Comparison of ENCODE assay signal across 26 cellular contexts in genomic region chr5:152181461-152181860, GRCh38.
"Had no signal": no experiment of that assay in that cellular context is flagged by ENCODE, and none has a peak within 500 bp of the region (broad histone marks: within the 10 kb centered on the region; RNA-seq: fewer than 3 reads in every experiment).

No MANE protein-coding gene starts in this region.

- DNase-seq: activated CD4-positive, alpha-beta memory T cell treated with anti-CD3 and anti-CD28 coated beads, Interleukin-2, amount 10 ng/mL, durations not matched to agents 7 days and 5 days; activated CD4-positive, alpha-beta T cell treated with anti-CD3 and anti-CD28 coated beads for 36 hours; activated CD4-positive, alpha-beta T cell treated with anti-CD3 and anti-CD28 coated beads, Interleukin-2, amount 10 ng/mL, durations not matched to agents 24 days and 14 days; activated CD4-positive, alpha-beta T cell treated with anti-CD3 and anti-CD28 coated beads, Interleukin-2, amount 50 U/mL, for 4 hours; activated CD4-positive, CD25-positive, alpha-beta regulatory T cell; activated CD4-positive, CD25-positive, alpha-beta regulatory T cell treated with anti-CD3 and anti-CD28 coated beads, Interleukin-2, amount 50 U/mL, for 72 hours; activated CD8-positive, alpha-beta memory T cell treated with anti-CD3 and anti-CD28 coated beads, Interleukin-2, amount 50 U/mL, for 48 hours; activated gamma-delta T cell treated with Interleukin-2 at 50 U/mL for 16 hours; activated naive CD4-positive, alpha-beta T cell treated with anti-CD3 and anti-CD28 coated beads, Interleukin-2, amount 50 U/mL, for 16 hours; activated naive CD4-positive, alpha-beta T cell treated with Interleukin-2 at 50 U/mL for 16 hours; activated T-cell treated with anti-CD3 and anti-CD28 coated beads for 4 hours; activated T-cell treated with anti-CD3 and anti-CD28 coated beads, Interleukin-2, amount 50 U/mL, for 24 hours; activated T-cell treated with anti-CD3 and anti-CD28 coated beads, Interleukin-2, amount 50 U/mL, for 72 hours; amniotic stem cell; anterior cingulate cortex; brain microvascular endothelial cell; caudate nucleus; cortex of kidney; dermis blood vessel endothelial cell; effector CD4-positive, alpha-beta T cell; effector memory CD8-positive, alpha-beta T cell; foreskin fibroblast; head of caudate nucleus; hippocampal formation; T-helper 2 cell had no signal

- H3K27me3 ChIP-seq: brain microvascular endothelial cell had no signal

- H3K36me3 ChIP-seq: brain microvascular endothelial cell had no signal

- H3K27ac ChIP-seq: brain microvascular endothelial cell had no signal

- ATAC-seq: activated CD4-positive, alpha-beta T cell treated with anti-CD3 and anti-CD28 coated beads for 36 hours; activated T-cell treated with anti-CD3 and anti-CD28 coated beads, Interleukin-2, amount 50 U/mL, for 72 hours; effector memory CD8-positive, alpha-beta T cell; esophagus mucosa had no signal
